8 cellular contexts compared by ENCODE assay signal in genomic region chr19:36527873-36528193, GRCh38. TPM values are rescaled to one million over a fixed set of nuclear protein-coding genes. Genes with fewer than 3 reads are reported as not detected.
DNase-seq lines count a peak whose midpoint lies in the region; ATAC-seq, FAIRE-seq and TF ChIP-seq lines count a peak whose summit lies in the region.

No MANE protein-coding gene starts in this region.

- H3K4me2 ChIP-seq in H9 (ENCODE audit: insufficient read depth, insufficient read length, low read length) = peak overlapping the region; percentile 94

- peak overlapping the region; percentile 28 for H3K27ac ChIP-seq in H9 (ENCODE audit: insufficient read length, low read depth, low read length)
- peak overlapping the region; percentile 98 for H3K27ac ChIP-seq in WERI-Rb-1
- H3K27ac ChIP-seq in small intestine (ENCODE audit: low read depth in 1 of 2, low read length in 1 of 2) = peak overlapping the region; percentile 88 to 90

- no peak overlapping the region for H2AK5ac ChIP-seq in H9 (ENCODE audit: insufficient read length, low read length)

- peak overlapping the region; percentile 64 for H2BK5ac ChIP-seq in H9 (ENCODE audit: insufficient read length, low read length)

- H3K4me3 ChIP-seq in WERI-Rb-1 (ENCODE audit: low read depth, low read length) = peak overlapping the region; percentile 87
- peak overlapping the region; percentile 46 to 83 for H3K4me3 ChIP-seq in small intestine (ENCODE audit: low read depth in 1 of 2, low read length in 2 of 2)

- H3K27me3 Mint-ChIP-seq in H9 (ENCODE audit: low read depth) (no peaks in the 10 kb centered on the region), glutamatergic neuron (ENCODE audit: unreplicated experiment) (peaks cover 8% of the 10 kb centered on the region)

- H3K4ac ChIP-seq in H9 (ENCODE audit: low read depth, low read length) = no peak overlapping the region

- H4K20me1 ChIP-seq in H9 (ENCODE audit: control insufficient read depth, insufficient read depth, insufficient read length) = no peaks in the 10 kb centered on the region

- H3K23me2 ChIP-seq in H9 (ENCODE audit: insufficient read length, low read depth, low read length, poor library complexity, severe bottlenecking) = peaks cover 7% of the 10 kb centered on the region

- H3K14ac ChIP-seq in H9 (ENCODE audit: insufficient read depth, low read length) = peak overlapping the region; percentile 99

- TF ChIP-seq CTCF in H9 (conservative IDR thresholded peaks at IDR 0.05) = no peak
- TF ChIP-seq CTCF in WERI-Rb-1 (IDR thresholded peaks at IDR 0.05; ENCODE audit: low read depth, low read length) = no peak
- TF ChIP-seq CTCF in glutamatergic neuron (IDR thresholded peaks at IDR 0.05; ENCODE audit: partially characterized antibody, unreplicated experiment) = no peak

- no peak overlapping the region for H2AFZ ChIP-seq in H9 (ENCODE audit: low read length)

- peaks cover 5% of the 10 kb centered on the region for H3K9me3 ChIP-seq in H9 (ENCODE audit: control insufficient read depth, low read depth, low read length)
- no peaks in the 10 kb centered on the region for H3K9me3 ChIP-seq in WERI-Rb-1 (ENCODE audit: severe bottlenecking)
- no peaks in the 10 kb centered on the region for H3K9me3 ChIP-seq in small intestine (ENCODE audit: control insufficient read depth, low read depth)

- H3K18ac ChIP-seq in H9 (ENCODE audit: insufficient read length, low read depth, low read length) = peak overlapping the region; percentile 99

- H3K36me3 Mint-ChIP-seq in H9 (ENCODE audit: insufficient read depth in 1 of 3, low read depth in 3 of 3) (peaks cover 35 to 58% (median 42%) of the 10 kb centered on the region in 3 experiments), glutamatergic neuron (ENCODE audit: unreplicated experiment) (peaks cover 29% of the 10 kb centered on the region)

- H3T11ph ChIP-seq in H9 (ENCODE audit: low read length) = no peak overlapping the region

- no peak overlapping the region for H3K23ac ChIP-seq in H9 (ENCODE audit: insufficient read length, low read depth, low read length)

- H2BK12ac ChIP-seq in H9 (ENCODE audit: insufficient read length, low read depth, low read length) = no peak overlapping the region

- DNase-seq in H9 = no peak
- DNase-seq in WERI-Rb-1 = no peak
- no peak for DNase-seq in glutamatergic neuron
- no peak for DNase-seq in small intestine
- no peak for DNase-seq in NCI-H2107 treated with DMSO at 0.1 percent for 48 hours (lab: John Stamatoyannopoulos, UW; ENCODE audit: unreplicated experiment)
- no peak for DNase-seq in activated CD4-positive, CD25-positive, alpha-beta regulatory T cell treated with anti-CD3 and anti-CD28 coated beads, Interleukin-2, amount 50 U/mL, for 72 hours

- H3K4me1 ChIP-seq in H9 (ENCODE audit: insufficient read depth, low read length) = 0 out of 2 replicates have a peak, but pooled peaks cover 3% of the 10 kb centered on the region
- H3K4me1 ChIP-seq in small intestine (ENCODE audit: control insufficient read depth in 2 of 2, insufficient read depth in 1 of 2, low read depth in 1 of 2, low read length in 1 of 2) = peaks cover 3 to 4% of the 10 kb centered on the region in 2 donors

- H3K9me3 Mint-ChIP-seq in H9 (peaks cover 17 to 54% of the 10 kb centered on the region in 2 experiments), glutamatergic neuron (ENCODE audit: unreplicated experiment) (peaks cover 22% of the 10 kb centered on the region)

- FAIRE-seq in small intestine (lab: Jason Lieb, UNC) = no peak

- no peak overlapping the region for H4K91ac ChIP-seq in H9 (ENCODE audit: insufficient read length, low read depth, low read length)

- no peaks in the 10 kb centered on the region for H3K79me1 ChIP-seq in H9 (ENCODE audit: insufficient read depth, low read depth, low read length, poor library complexity, severe bottlenecking)

- no peak overlapping the region for H2BK120ac ChIP-seq in H9 (ENCODE audit: low read depth, low read length, poor library complexity, severe bottlenecking)

- no peak overlapping the region for H2BK20ac ChIP-seq in H9 (ENCODE audit: low read depth, low read length, poor library complexity, severe bottlenecking)

- H3K79me2 ChIP-seq in H9 (ENCODE audit: insufficient read depth, low read length) = peaks cover 10% of the 10 kb centered on the region

- H3K27me3 ChIP-seq in H9 (ENCODE audit: insufficient read depth, low read length) = no peaks in the 10 kb centered on the region
- no peaks in the 10 kb centered on the region for H3K27me3 ChIP-seq in WERI-Rb-1 (ENCODE audit: insufficient read depth, low read depth, severe bottlenecking)
- no peaks in the 10 kb centered on the region for H3K27me3 ChIP-seq in small intestine (ENCODE audit: control insufficient read depth in 2 of 2, insufficient read depth in 2 of 2, low read length in 2 of 2)

- H3K4me3 Mint-ChIP-seq in H9 (peak overlapping the region; percentile 99 to 100), glutamatergic neuron (ENCODE audit: unreplicated experiment) (peak overlapping the region; percentile 100)

- H3K4me1 Mint-ChIP-seq in H9 (peaks cover 14% of the 10 kb centered on the region in 2 experiments), glutamatergic neuron (ENCODE audit: low read depth, unreplicated experiment) (peaks cover 11% of the 10 kb centered on the region)

- no peak overlapping the region for H4K8ac ChIP-seq in H9 (replicated peaks; ENCODE audit: insufficient read length, low read depth, low read length)

- H4K5ac ChIP-seq in H9 (ENCODE audit: insufficient read length, low read depth, low read length) = peak overlapping the region; percentile 94

- H2BK15ac ChIP-seq in H9 (ENCODE audit: low read depth, low read length) = no peak overlapping the region; the same call in 1 of the 2 replicates

- H3K27ac Mint-ChIP-seq in H9 = peak overlapping the region; percentile 99 to 100 (median 100)
- H3K27ac Mint-ChIP-seq in glutamatergic neuron (ENCODE audit: unreplicated experiment) = peak overlapping the region; percentile 99

- WGBS in H9 (ENCODE audit: extremely low coverage, insufficient read length, low lambda C conversion rate) = no CpG with 5 or more reads among the region's 13 CpGs
- WGBS in small intestine, 3 donors = 0 to 2% (median 1%) methylated on average over 13 of the region's 13 CpGs

- H3K36me3 ChIP-seq in WERI-Rb-1 (peaks cover 38% of the 10 kb centered on the region), small intestine (ENCODE audit: control insufficient read depth in 2 of 2, insufficient read depth in 2 of 2, low read length in 2 of 2) (peaks cover 4 to 7% of the 10 kb centered on the region in 2 donors)

- H3K56ac ChIP-seq in H9 (ENCODE audit: insufficient read length, low read depth, low read length) = peak overlapping the region; percentile 11

- ATAC-seq in GM18861 (IDR thresholded peaks at IDR 0.05; ENCODE audit: unreplicated experiment) = no peak
- ATAC-seq in HG02571 (IDR thresholded peaks at IDR 0.05; ENCODE audit: unreplicated experiment) = no peak

- peak overlapping the region; percentile 93 for H3K9ac ChIP-seq in H9 (ENCODE audit: extremely low read depth, insufficient read length, low read length)

RNA-seq across cellular contexts. Expression of gene ZNF260, which starts 0.2 kb away (rescaled TPM):
- total RNA-seq in H9 (2021) = 22.5 and 26.1 TPM in 2 replicates
- 22.4 TPM for total RNA-seq in glutamatergic neuron (ENCODE audit: unreplicated experiment)
- polyA plus RNA-seq in small intestine = 1 to 10 TPM; 2.0 to 3.1 (median 2.4) TPM

RNA-seq across cellular contexts. Expression of gene ZNF566, which starts 38.5 kb away (rescaled TPM):
- total RNA-seq in H9 (2021) (18.0 and 18.3 TPM in 2 replicates), glutamatergic neuron (ENCODE audit: unreplicated experiment) (15.7 TPM)
- 1 to 10 TPM; 3.4 to 4.1 (median 3.6) TPM for polyA plus RNA-seq in small intestine

RNA-seq across cellular contexts. Expression of gene ZNF529, which starts 45.3 kb away (rescaled TPM):
- total RNA-seq in H9 (2021) (16.9 and 19.9 TPM in 2 replicates), glutamatergic neuron (ENCODE audit: unreplicated experiment) (25.8 TPM)
- polyA plus RNA-seq in small intestine = 1 to 10 TPM in 2 of 3 donors, under 1 TPM in 1; 0.81 to 2.2 (median 1.1) TPM

Comparison
In these comparisons a context has a peak if more than half of its experiments do, and no peak if none do; other contexts are left out.
1. H3K27ac ChIP-seq: peak in every context shown above with its lines; median percentile 98 in WERI-Rb-1; 89 in small intestine; 28 in H9.